ENCODE assay signal across 8 cellular contexts in genomic region chr15:81265944-81266775, GRCh38. TPM values are rescaled to one million over a fixed set of nuclear protein-coding genes. Genes with fewer than 3 reads are reported as not detected.
DNase-seq lines count a peak whose midpoint lies in the region; ATAC-seq, FAIRE-seq and TF ChIP-seq lines count a peak whose summit lies in the region.

No MANE protein-coding gene starts in this region.

- no peaks in the 10 kb centered on the region for H3K23me2 ChIP-seq in H1 (ENCODE audit: low read depth, low read length)

- peak overlapping the region; percentile 86 for H2AFZ ChIP-seq in H1 (ENCODE audit: low read length)

- no peaks in the 10 kb centered on the region for H3K9me3 ChIP-seq in H1 (ENCODE audit: insufficient read depth in 2 of 2, low read depth in 1 of 2, low read length in 1 of 2)

- H3K4ac ChIP-seq in H1 (replicated peaks; ENCODE audit: insufficient read length, low read depth, low read length): no peak overlapping the region

- in situ Hi-C loops in Caki2 (cut with HindIII; ENCODE audit: low pct_unique_long_range_greater_than_20kb, low sequenced_read_pairs): no loop called here

- no peak overlapping the region for H2BK20ac ChIP-seq in H1 (ENCODE audit: low read length)

- H3K36me3 ChIP-seq in H1 (ENCODE audit: control insufficient read depth in 2 of 4, insufficient read depth in 4 of 4, low read length in 3 of 4): no peaks in the 10 kb centered on the region

- peak overlapping the region; percentile 2 to 69; a peak in 3 of 4 replicates for H3K4me2 ChIP-seq in H1 (ENCODE audit: insufficient read depth in 1 of 2, low read depth in 2 of 2, low read length in 2 of 2)

- no peaks in the 10 kb centered on the region for H4K20me1 ChIP-seq in H1 (replicated peaks in 1 of 2; ENCODE audit: control insufficient read depth in 1 of 2, insufficient read depth in 2 of 2, low read length in 2 of 2)

- H3K14ac ChIP-seq in H1 (ENCODE audit: insufficient read length): no peak overlapping the region

- TF ChIP-seq POLR2A in H1 (IDR thresholded peaks at IDR 0.05; ENCODE audit: control extremely low read depth in 1 of 2, low read depth in 2 of 2, low read length in 2 of 2): no peak

- peaks cover 0 to 5% (median 1%) of the 10 kb centered on the region in 4 experiments; a peak in 2 of 7 replicates for H3K4me1 ChIP-seq in H1 (replicated peaks in 1 of 4; ENCODE audit: control insufficient read depth in 3 of 4, insufficient read depth in 4 of 4, low read length in 3 of 4)

- no peak overlapping the region for H3K27ac ChIP-seq in H1 (ENCODE audit: low read depth, low read length)

- CTCF ChIA-PET in H1 (lab: Charles Lee; ENCODE audit: partially characterized antibody): interaction anchor here (0.5 to 9.8 kb wide), 122 partner anchors 9 to 822 kb away, joined by 3 to 262 read pairs (median 5); partner anchors contain the start of genes CFAP161 and IL16

- no peak overlapping the region for H4K8ac ChIP-seq in H1 (ENCODE audit: extremely low read depth, insufficient read depth, low read length)

- H3K79me1 ChIP-seq in H1 (ENCODE audit: low read depth, low read length): no peaks in the 10 kb centered on the region

- H2BK5ac ChIP-seq in H1 (ENCODE audit: low read depth, low read length): no peak overlapping the region

- H2BK15ac ChIP-seq in H1 (ENCODE audit: low read length): no peak overlapping the region

- WGBS in H1 (ENCODE audit: extremely low coverage in 1 of 2, insufficient coverage in 1 of 2, insufficient read length in 1 of 2, insufficient replicate concordance in 2 of 2, low coverage in 1 of 2, low lambda C conversion rate in 2 of 2, missing lambda C conversion rate in 1 of 2), 2 experiments: 8% methylated on average over 14 of the region's 14 CpGs; no CpG with 5 or more reads in 1 of the 2 experiments

- H3K27me3 Mint-ChIP-seq in mesothelial cell of epicardium (ENCODE audit: low read depth): peaks cover 33% of the 10 kb centered on the region

- FAIRE-seq in HTR-8/SVneo (lab: Jason Lieb, UNC) (peak; percentile 84), H1 (lab: Jason Lieb, UNC) (peak; percentile 91)

- H2BK12ac ChIP-seq in H1 (ENCODE audit: low read depth, low read length): no peak overlapping the region

- peaks cover 0 to 2% (median 0%) of the 10 kb centered on the region in 4 experiments; a peak in 2 of 7 replicates for H3K27me3 ChIP-seq in H1 (replicated peaks in 1 of 4; ENCODE audit: control insufficient read depth in 3 of 4, extremely low read depth in 1 of 4, insufficient read depth in 3 of 4, low read length in 3 of 4)

- ATAC-seq in GM21423 (IDR thresholded peaks at IDR 0.05; ENCODE audit: unreplicated experiment): peak; percentile 82

- no peak overlapping the region for H4K91ac ChIP-seq in H1 (replicated peaks; ENCODE audit: insufficient read length, low read length)

- POLR2A ChIA-PET in H1 (lab: Charles Lee; ENCODE audit: partially characterized antibody): interaction anchor here (1.2 to 2.3 kb wide), 4 partner anchors 9 to 289 kb away, joined by 3 to 5 read pairs (median 4); no protein-coding TSS in a partner anchor

- DNase-seq in Caki2 (ENCODE audit: low read depth) (peak; percentile 46), HTR-8/SVneo (ENCODE audit: insufficient read length, low spot score) (peak; percentile 74), NK-92 (lab: John Stamatoyannopoulos, UW; ENCODE audit: unreplicated experiment) (peak; percentile 6), H1 (ENCODE audit: low read depth in 1 of 2, low spot score in 2 of 2) (peak; percentile 70 to 93), mesothelial cell of epicardium (ENCODE audit: low spot score in 2 of 2, unreplicated experiment in 2 of 2) (peak; percentile 68 to 86)
- DNase-seq in activated CD8-positive, alpha-beta memory T cell treated with anti-CD3 and anti-CD28 coated beads for 1 hour (ENCODE audit: extremely low read depth in 1 of 2, low read depth in 1 of 2): peak; percentile 62 to 67
- DNase-seq in stimulated activated CD8-positive, alpha-beta memory T cell treated with anti-CD3 and anti-CD28 coated beads, Interleukin-4, amount 100 ng/mL, for 1 hour (ENCODE audit: low read depth in 2 of 2, low spot score in 1 of 2): peak; percentile 66 to 67

- no peaks in the 10 kb centered on the region for H3K9me3 Mint-ChIP-seq in mesothelial cell of epicardium

- no peaks in the 10 kb centered on the region for H3K79me2 ChIP-seq in H1 (ENCODE audit: control insufficient read depth in 1 of 2, insufficient read depth in 2 of 2, low read length in 2 of 2)

- peak; percentile 94 to 95 for TF ChIP-seq RAD21 in H1 (IDR thresholded peaks at IDR 0.05 in 1 of 2, conservative IDR thresholded peaks at IDR 0.05 in 1 of 2; ENCODE audit: low read depth in 2 of 2, low read length in 2 of 2)

- H3K4me3 ChIP-seq in H1 (ENCODE audit: extremely low read depth in 1 of 4, insufficient read depth in 2 of 4, low read depth in 3 of 4, low read length in 4 of 4): peak overlapping the region in 3 of 4 experiments; percentile 7 to 51 (median 16); a peak in 3 of 8 replicates

- no peak overlapping the region for H3K9ac ChIP-seq in H1 (replicated peaks in 1 of 4; ENCODE audit: extremely low read depth in 1 of 4, low read depth in 3 of 4, low read length in 3 of 4)

- no peak overlapping the region for H4K5ac ChIP-seq in H1 (ENCODE audit: insufficient read length, low read depth, low read length)

- peak overlapping the region; percentile 53 for H3K4me3 Mint-ChIP-seq in mesothelial cell of epicardium

- no peak for TF ChIP-seq EP300 in H1 (IDR thresholded peaks at IDR 0.05; ENCODE audit: borderline replicate concordance in 1 of 2, low read depth in 2 of 2, low read length in 2 of 2)

- H3K56ac ChIP-seq in H1 (replicated peaks; ENCODE audit: insufficient read length, low read depth, low read length): no peak overlapping the region

- peaks cover 10% of the 10 kb centered on the region for H3K4me1 Mint-ChIP-seq in mesothelial cell of epicardium

- no peak overlapping the region for H2AK5ac ChIP-seq in H1 (ENCODE audit: low read depth, low read length)

- peak; percentile 92 to 98 (median 94) for TF ChIP-seq CTCF in H1 (IDR thresholded peaks at IDR 0.05; ENCODE audit: control extremely low read depth in 1 of 3, insufficient read depth in 1 of 3, low read depth in 1 of 3, low read length in 3 of 3)
- peak; percentile 57 for TF ChIP-seq CTCF in mesothelial cell of epicardium (IDR thresholded peaks at IDR 0.05; ENCODE audit: unreplicated experiment)

- no peak overlapping the region for H3K18ac ChIP-seq in H1 (ENCODE audit: extremely low read depth, low read length)

- H3K27ac Mint-ChIP-seq in mesothelial cell of epicardium: peak overlapping the region; percentile 24

- H3K23ac ChIP-seq in H1 (ENCODE audit: insufficient read length): no peak overlapping the region

- H2BK120ac ChIP-seq in H1 (replicated peaks; ENCODE audit: low read depth, low read length): no peak overlapping the region

- no peaks in the 10 kb centered on the region for H3K36me3 Mint-ChIP-seq in mesothelial cell of epicardium

TF ChIP-seq in H1, 55 proteins besides CTCF, POLR2A, EP300 and RAD21 (continues in another document):
- no peak for TF ChIP-seq SRF (IDR thresholded peaks at IDR 0.05; ENCODE audit: low read depth, low read length)
- TF ChIP-seq CBX5 (IDR thresholded peaks at IDR 0.05; ENCODE audit: low read depth, low read length): no peak
- no peak for TF ChIP-seq CHD1 (IDR thresholded peaks at IDR 0.05; ENCODE audit: low read depth, low read length)
- TF ChIP-seq RXRA (IDR thresholded peaks at IDR 0.05; ENCODE audit: insufficient read depth, low read depth, low read length): no peak
- TF ChIP-seq SP4 (IDR thresholded peaks at IDR 0.05; ENCODE audit: low read length): no peak
- no peak for TF ChIP-seq TBP (IDR thresholded peaks at IDR 0.05; ENCODE audit: low read depth, low read length)
- no peak for TF ChIP-seq TCF12 (IDR thresholded peaks at IDR 0.05; ENCODE audit: low read depth, low read length)
- no peak for TF ChIP-seq BRCA1 (IDR thresholded peaks at IDR 0.05; ENCODE audit: low read depth, low read length)
- TF ChIP-seq TEAD4 (IDR thresholded peaks at IDR 0.05; ENCODE audit: low read depth, low read length): peak; percentile 67
- TF ChIP-seq GTF2F1 (IDR thresholded peaks at IDR 0.05; ENCODE audit: borderline replicate concordance, low read depth, low read length): no peak
- TF ChIP-seq CBX8 (IDR thresholded peaks at IDR 0.05; ENCODE audit: borderline replicate concordance, low read depth, low read length): no peak
- no peak for TF ChIP-seq POU5F1 (IDR thresholded peaks at IDR 0.05; ENCODE audit: low read depth, low read length)
- no peak for TF ChIP-seq NRF1 (IDR thresholded peaks at IDR 0.05; ENCODE audit: low read depth, low read length)
- no peak for TF ChIP-seq FOSL1 (IDR thresholded peaks at IDR 0.05; ENCODE audit: insufficient read depth, low read depth, low read length)
- no peak for TF ChIP-seq TAF7 (optimal IDR thresholded peaks at IDR 0.05; ENCODE audit: borderline replicate concordance, low read depth, low read length)
- TF ChIP-seq, protein P1, sequence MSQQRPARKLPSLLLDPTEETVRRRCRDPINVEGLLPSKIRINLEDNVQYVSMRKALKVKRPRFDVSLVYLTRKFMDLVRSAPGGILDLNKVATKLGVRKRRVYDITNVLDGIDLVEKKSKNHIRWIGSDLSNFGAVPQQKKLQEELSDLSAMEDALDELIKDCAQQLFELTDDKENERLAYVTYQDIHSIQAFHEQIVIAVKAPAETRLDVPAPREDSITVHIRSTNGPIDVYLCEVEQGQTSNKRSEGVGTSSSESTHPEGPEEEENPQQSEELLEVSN (IDR thresholded peaks at IDR 0.05): no peak
- no peak for TF ChIP-seq HDAC6 (IDR thresholded peaks at IDR 0.05; ENCODE audit: low read depth, low read length)
- no peak for TF ChIP-seq YY1 (IDR thresholded peaks at IDR 0.05; ENCODE audit: low read depth, low read length)
- TF ChIP-seq BACH1 (IDR thresholded peaks at IDR 0.05; ENCODE audit: low read length): 0 out of 2 replicates have a peak, but pooled peaks have one; percentile 47
- peak; percentile 37; the same call in 1 of the 2 replicates for TF ChIP-seq CREB1 (IDR thresholded peaks at IDR 0.05)
- no peak for TF ChIP-seq POLR2AphosphoS5 (IDR thresholded peaks at IDR 0.05; ENCODE audit: low read depth, low read length)

RNA-seq across cellular contexts. Expression of gene STARD5, which starts 57.8 kb away (rescaled TPM):
- total RNA-seq in Caki2 (2014; rRNA removed; shearing (Covaris generic); ENCODE audit: low replicate concordance): 0.35 and 2.0 TPM in 2 replicates
- 5.5 and 5.8 TPM in 2 replicates for total RNA-seq in H1 (2021; fragmentation: NEBNext Ultra II Directional; extraction: Animal tissue kit (Norgen Biotek cat#: 25700))
- 10.0 and 10.4 TPM in 2 replicates for polyA plus RNA-seq in H1 (2011; rRNA removed)
- 9.5 TPM for polyA plus RNA-seq in H1 (2011; cell fraction: cytosol; rRNA removed)
- polyA plus RNA-seq in H1 (2011; cell fraction: nucleus; rRNA removed): 20.2 TPM
- 4.6 to 6.2 TPM (median 5.2 TPM) in 4 replicates for polyA plus RNA-seq in H1 (2012, experiment 1 of 2)
- 2.3 TPM for polyA plus RNA-seq in H1 (2012, experiment 2 of 2)
- polyA plus RNA-seq in H1 (2013, experiment 1 of 2): 4.6 TPM
- 4.2 TPM for polyA plus RNA-seq in H1 (2013, experiment 2 of 2)
- 11.4 and 14.3 TPM in 2 replicates for polyA minus RNA-seq in H1 (2011; rRNA and poly(A)+ RNA removed)
- polyA minus RNA-seq in H1 (2011; cell fraction: cytosol; rRNA and poly(A)+ RNA removed): 3.4 TPM
- polyA minus RNA-seq in H1 (2011; cell fraction: nucleus; rRNA and poly(A)+ RNA removed): 18.4 TPM
- total RNA-seq in mesothelial cell of epicardium: 5.4 to 5.9 TPM (median 5.8 TPM) in 3 replicates

Comparison
In these comparisons a context has a peak if more than half of its experiments do, and no peak if none do; other contexts are left out.
1. DNase-seq: peak in every context shown above with its lines; median percentile 82 in H1; 77 in mesothelial cell of epicardium; 74 in HTR-8/SVneo; 66 in stimulated activated CD8-positive, alpha-beta memory T cell treated with anti-CD3 and anti-CD28 coated beads, Interleukin-4, amount 100 ng/mL, for 1 hour; 64 in activated CD8-positive, alpha-beta memory T cell treated with anti-CD3 and anti-CD28 coated beads for 1 hour; 46 in Caki2; 6 in NK-92.